ENCODE assay signal across 11 cellular contexts in genomic region chr21:33682992-33683627, GRCh38. TPM values are rescaled to one million over a fixed set of nuclear protein-coding genes. Genes with fewer than 3 reads are reported as not detected.
A peak's percentile ranks its signal among the peaks of the same experiment; 100 is the strongest.
DNase-seq lines count a peak whose midpoint lies in the region; ATAC-seq and TF ChIP-seq lines count a peak whose summit lies in the region.
"Had no signal": no experiment of that assay in that cellular context is flagged by ENCODE, and none has a peak within 500 bp of the region (broad histone marks: within the 10 kb centered on the region; RNA-seq: fewer than 3 reads in every experiment).

No MANE protein-coding gene starts in this region.

- no peaks in the 10 kb centered on the region for H3K9me3 ChIP-seq in PC-9 (ENCODE audit: insufficient read depth, low read depth)
- H3K9me3 ChIP-seq in esophagus (ENCODE audit: control insufficient read depth in 2 of 2, insufficient read depth in 1 of 2, low read depth in 1 of 2, low read length in 1 of 2) = no peaks in the 10 kb centered on the region

- POLR2A ChIA-PET in PC-9 (lab: Charles Lee; ENCODE audit: unreplicated experiment) = interaction anchor here (0.5 to 0.7 kb wide), 4 partner anchors 28 to 1740 kb away, joined by 5 to 11 read pairs (median 6); partner anchors contain the start of gene DONSON

- no peaks in the 10 kb centered on the region for H4K20me1 ChIP-seq in PC-9 (ENCODE audit: insufficient read depth)

- no peaks in the 10 kb centered on the region for H3K27me3 ChIP-seq in PC-9 (ENCODE audit: insufficient read depth, low read depth)
- H3K27me3 ChIP-seq in esophagus (ENCODE audit: control insufficient read depth in 1 of 2, insufficient read depth in 2 of 2, low read length in 2 of 2) = no peaks in the 10 kb centered on the region

- no peak for TF ChIP-seq CTCF in GM12865 (IDR thresholded peaks at IDR 0.05; ENCODE audit: insufficient read depth, low read depth, low read length, missing control alignments)
- no peak for TF ChIP-seq CTCF in PC-9 (conservative IDR thresholded peaks at IDR 0.05)

- peaks cover 24% of the 10 kb centered on the region for H3F3A ChIP-seq in PC-9 (ENCODE audit: insufficient read depth, low read depth)

- H3K27ac ChIP-seq in PC-9 (peak overlapping the region; percentile 85), esophagus (ENCODE audit: low read depth in 2 of 2, low read length in 1 of 2) (peak overlapping the region; percentile 6 to 56)

- no peak for ATAC-seq in GM19397 (IDR thresholded peaks at IDR 0.05; ENCODE audit: unreplicated experiment)

- H3K79me2 ChIP-seq in PC-9 (ENCODE audit: low read depth) = peaks cover 50% of the 10 kb centered on the region

- 54 to 57% methylated on average over 4 of the region's 4 CpGs for WGBS in esophagus, 2 donors

- CTCF ChIA-PET in PC-9 (lab: Charles Lee) = interaction anchor here (0.6 kb wide), 1 partner anchor 21 kb away, joined by 3 read pairs; no protein-coding TSS in a partner anchor

- H3K36me3 ChIP-seq in PC-9 (ENCODE audit: low read depth) (no peaks in the 10 kb centered on the region), esophagus (ENCODE audit: control insufficient read depth in 2 of 2, insufficient read depth in 2 of 2, low read length in 1 of 2) (no peaks in the 10 kb centered on the region)

- peak; percentile 35 for DNase-seq in GM12865 (ENCODE audit: low read depth)
- DNase-seq in PC-9 = peak; percentile 61 to 96
- DNase-seq in pulmonary artery endothelial cell (ENCODE audit: low read depth, low spot score) = peak; percentile 78
- DNase-seq in activated gamma-delta T cell (lab: John Stamatoyannopoulos, UW) = no peak
- no peak for DNase-seq in activated naive CD4-positive, alpha-beta T cell (lab: John Stamatoyannopoulos, UW)
- no peak for DNase-seq in effector CD4-positive, alpha-beta T cell
- DNase-seq: activated naive CD8-positive, alpha-beta T cell treated with anti-CD3 and anti-CD28 coated beads, Interleukin-2, amount 10 ng/mL, durations not matched to agents 7 days and 5 days; NCI-H1105 treated with DMSO at 0.1 percent for 48 hours had no signal

- H2AFZ ChIP-seq in PC-9 = 0 out of 2 replicates have a peak overlapping the region, but pooled peaks have one; percentile 15

- H3K4me1 ChIP-seq in PC-9 (replicated peaks; ENCODE audit: insufficient read depth) (peaks cover 64% of the 10 kb centered on the region), esophagus (ENCODE audit: control insufficient read depth in 2 of 2, insufficient read depth in 2 of 2, low read length in 1 of 2) (no peaks in the 10 kb centered on the region)

- intact Hi-C loops in PC-9 (cut with micrococcal nuclease; ENCODE audit: unreplicated experiment) = loop anchor here (1.0 kb wide), 3 partner anchors 28 to 78 kb away; partner anchors contain the start of gene ITSN1

- peak overlapping the region; percentile 66 for H3K4me2 ChIP-seq in PC-9

- BruUV-seq in PC-9 (replicated peaks; lab: Mats Ljungman, UMichigan) = no TSS peak

- no peaks in the 10 kb centered on the region for H3K9me2 ChIP-seq in PC-9 (ENCODE audit: insufficient read depth)

- no peak overlapping the region for H3K4me3 ChIP-seq in GM12865 (ENCODE audit: low read depth, low read length)
- peak overlapping the region; percentile 14; the same call in 1 of the 2 replicates for H3K4me3 ChIP-seq in PC-9
- no peak overlapping the region for H3K4me3 ChIP-seq in esophagus (ENCODE audit: low read depth in 1 of 2, low read length in 2 of 2)
- H3K4me3 ChIP-seq: lung had no signal

RNA-seq across cellular contexts. Expression of gene ITSN1, which starts 40.8 kb away (rescaled TPM):
- total RNA-seq in PC-9 (2021) (39.1 and 46.3 TPM in 2 replicates), pulmonary artery endothelial cell (66.4 and 113 TPM in 2 replicates)
- 1 to 10 TPM; 6.6 to 8.9 TPM for polyA plus RNA-seq in esophagus

RNA-seq across cellular contexts. Expression of gene CRYZL1, which starts 41.6 kb away (rescaled TPM):
- 22.4 and 30.3 TPM in 2 replicates for total RNA-seq in PC-9 (2021)
- polyA plus RNA-seq in esophagus = 10 to 100 TPM; 15.0 to 15.5 TPM
- total RNA-seq in pulmonary artery endothelial cell = 29.3 and 34.8 TPM in 2 replicates

Comparison
In these comparisons a context has a peak if more than half of its experiments do, and no peak if none do; other contexts are left out.
1. DNase-seq: peak in GM12865 (single experiment), PC-9 (2 of 2) and pulmonary artery endothelial cell (single experiment); none in activated gamma-delta T cell (single experiment), activated naive CD4-positive, alpha-beta T cell (0 of 4) and effector CD4-positive, alpha-beta T cell (single experiment).